Comparison of ENCODE assay signal across 11 cellular contexts in genomic region chr17:38451840-38452529, GRCh38. TPM values are rescaled to one million over a fixed set of nuclear protein-coding genes. Genes with fewer than 3 reads are reported as not detected.
A peak's percentile ranks its signal among the peaks of the same experiment; 100 is the strongest.
DNase-seq lines count a peak whose midpoint lies in the region; ATAC-seq and TF ChIP-seq lines count a peak whose summit lies in the region.
"Had no signal": no experiment of that assay in that cellular context is flagged by ENCODE, and none has a peak within 500 bp of the region (broad histone marks: within the 10 kb centered on the region; RNA-seq: fewer than 3 reads in every experiment).

No MANE protein-coding gene starts in this region.

- DNase-seq in natural killer cell (no peak), dorsolateral prefrontal cortex (peak in 1 of 10 donors; percentile 73), mesenchymal stem cell (peak; percentile 94), BE2C (no peak), Ammon's horn (ENCODE audit: low spot score) (no peak)
- no peak for DNase-seq in natural killer cell treated with Interleukin-12 subunit alpha and Interleukin-12 subunit beta and Interleukin-15 and Interleukin-18, amount 100 ng/mL, for 72 hours (ENCODE audit: low spot score)
- DNase-seq in activated CD4-positive, CD25-positive, alpha-beta regulatory T cell (lab: John Stamatoyannopoulos, UW): no peak
- DNase-seq: activated naive CD8-positive, alpha-beta T cell treated with anti-CD3 and anti-CD28 coated beads, Interleukin-2, amount 10 ng/mL, durations not matched to agents 7 days and 5 days; CD4-positive, alpha-beta memory T cell had no signal

- no peaks in the 10 kb centered on the region for H3K79me1 ChIP-seq in mesenchymal stem cell (replicated peaks; ENCODE audit: low read length, poor library complexity, severe bottlenecking)

- peak overlapping the region; percentile 60 for H3K4me2 ChIP-seq in mesenchymal stem cell (ENCODE audit: low read length, poor library complexity, severe bottlenecking)

- peak overlapping the region; percentile 93 for H4K91ac ChIP-seq in mesenchymal stem cell (ENCODE audit: low read length)

- no peak overlapping the region for H2AFZ ChIP-seq in mesenchymal stem cell (ENCODE audit: low read depth, low read length)

- peaks cover 76% of the 10 kb centered on the region for H3K4me1 ChIP-seq in mesenchymal stem cell (ENCODE audit: control insufficient read depth, insufficient read depth, low read depth, low read length)
- peaks cover 15% of the 10 kb centered on the region for H3K4me1 ChIP-seq in BE2C

- TF ChIP-seq CTCF in natural killer cell (IDR thresholded peaks at IDR 0.05) (no peak), dorsolateral prefrontal cortex (IDR thresholded peaks at IDR 0.05 in 54 of 56, conservative IDR thresholded peaks at IDR 0.05 in 2 of 56; ENCODE audit: low read depth in 1 of 56, partially characterized antibody in 56 of 56) (no peak), BE2C (IDR thresholded peaks at IDR 0.05; ENCODE audit: low read depth, low read length) (no peak)

- peak overlapping the region; percentile 41 for H3K9ac ChIP-seq in mesenchymal stem cell (ENCODE audit: low read length)

- peak overlapping the region; percentile 50 to 99 for H2BK12ac ChIP-seq in mesenchymal stem cell (ENCODE audit: low read length in 2 of 2)

- H3K9me3 ChIP-seq in mesenchymal stem cell (ENCODE audit: control insufficient read depth, low read length) (no peaks in the 10 kb centered on the region), BE2C (no peaks in the 10 kb centered on the region)

- H4K8ac ChIP-seq in mesenchymal stem cell (ENCODE audit: low read length): peak overlapping the region; percentile 94

- H2BK15ac ChIP-seq in mesenchymal stem cell (ENCODE audit: low read depth, poor library complexity, severe bottlenecking): peak overlapping the region; percentile 52

- peak overlapping the region in 1 of 2 experiments; percentile 86 for H3K14ac ChIP-seq in mesenchymal stem cell (ENCODE audit: low read length in 2 of 2)

- peaks cover 0 to 2% (median 0%) of the 10 kb centered on the region in 45 donors for H3K27me3 ChIP-seq in dorsolateral prefrontal cortex
- H3K27me3 ChIP-seq in mesenchymal stem cell (ENCODE audit: control insufficient read depth in 1 of 2, insufficient read depth in 1 of 2, low read length in 2 of 2): no peaks in the 10 kb centered on the region
- H3K27me3 ChIP-seq in BE2C: peaks cover 5% of the 10 kb centered on the region; the same call in 1 of the 2 replicates

- H2BK5ac ChIP-seq in mesenchymal stem cell (ENCODE audit: low read depth, low read length, poor library complexity, severe bottlenecking): peak overlapping the region; percentile 87

- H3K36me3 ChIP-seq in mesenchymal stem cell (ENCODE audit: control insufficient read depth in 1 of 2, insufficient read depth in 2 of 2, low read depth in 1 of 2, low read length in 2 of 2) (peaks cover 0 to 6% of the 10 kb centered on the region in 2 experiments), BE2C (no peaks in the 10 kb centered on the region)

- no peak for ATAC-seq in natural killer cell
- no peak for ATAC-seq in natural killer cell treated with Interleukin-12 subunit alpha and Interleukin-12 subunit beta and Interleukin-15 and Interleukin-18, amount 100 ng/mL, for 72 hours
- no peak for ATAC-seq in GM21528 (IDR thresholded peaks at IDR 0.05; ENCODE audit: low FRiP score, unreplicated experiment)

- peak overlapping the region; percentile 66 to 100 for H3K4ac ChIP-seq in mesenchymal stem cell (ENCODE audit: low read depth in 1 of 2, low read length in 2 of 2)

- intact Hi-C loops in natural killer cell (cut with micrococcal nuclease) (no loop called here), dorsolateral prefrontal cortex (cut with DNase I) (no loop called here)

- H3K27me3 Mint-ChIP-seq in natural killer cell (ENCODE audit: low read depth in 2 of 2): peaks cover 30 to 34% of the 10 kb centered on the region in 2 donors
- peaks cover 23 to 32% of the 10 kb centered on the region in 2 donors for H3K27me3 Mint-ChIP-seq in natural killer cell treated with Interleukin-12 subunit alpha and Interleukin-12 subunit beta and Interleukin-15 and Interleukin-18, amount 100 ng/mL, for 72 hours

- peak overlapping the region in 1 of 2 experiments; percentile 94 for H3K23ac ChIP-seq in mesenchymal stem cell (ENCODE audit: low read length in 2 of 2)

- H2AK5ac ChIP-seq in mesenchymal stem cell (ENCODE audit: low read length, severe bottlenecking): peak overlapping the region; percentile 92

- no peaks in the 10 kb centered on the region for H3K36me3 Mint-ChIP-seq in natural killer cell
- H3K36me3 Mint-ChIP-seq in natural killer cell treated with Interleukin-12 subunit alpha and Interleukin-12 subunit beta and Interleukin-15 and Interleukin-18, amount 100 ng/mL, for 72 hours: no peaks in the 10 kb centered on the region
- H3K36me3 Mint-ChIP-seq: activated naive CD8-positive, alpha-beta T cell treated with anti-CD3 and anti-CD28 coated beads, Interleukin-2, amount 10 ng/mL, durations not matched to agents 7 days and 5 days; CD4-positive, alpha-beta memory T cell had no signal

- no peaks in the 10 kb centered on the region for H3K9me3 Mint-ChIP-seq in natural killer cell
- H3K9me3 Mint-ChIP-seq in natural killer cell treated with Interleukin-12 subunit alpha and Interleukin-12 subunit beta and Interleukin-15 and Interleukin-18, amount 100 ng/mL, for 72 hours: no peaks in the 10 kb centered on the region
- H3K9me3 Mint-ChIP-seq: activated naive CD8-positive, alpha-beta T cell treated with anti-CD3 and anti-CD28 coated beads, Interleukin-2, amount 10 ng/mL, durations not matched to agents 7 days and 5 days; CD4-positive, alpha-beta memory T cell; stimulated activated naive CD8-positive, alpha-beta T cell treated with anti-CD3 and anti-CD28 coated beads, Interleukin-15, Interleukin-2, amounts not matched to agents 100 ng/mL and 50 ng/mL, for 24 hours had no signal

- peak overlapping the region; percentile 54 to 99 (median 79) for H3K27ac ChIP-seq in dorsolateral prefrontal cortex
- H3K27ac ChIP-seq in mesenchymal stem cell (ENCODE audit: low read length, poor library complexity, severe bottlenecking): peak overlapping the region; percentile 94

- no peak overlapping the region for H3K27ac Mint-ChIP-seq in natural killer cell
- no peak overlapping the region for H3K27ac Mint-ChIP-seq in natural killer cell treated with Interleukin-12 subunit alpha and Interleukin-12 subunit beta and Interleukin-15 and Interleukin-18, amount 100 ng/mL, for 72 hours
- H3K27ac Mint-ChIP-seq: activated naive CD8-positive, alpha-beta T cell treated with anti-CD3 and anti-CD28 coated beads, Interleukin-2, amount 10 ng/mL, durations not matched to agents 7 days and 5 days; CD4-positive, alpha-beta memory T cell; stimulated activated naive CD8-positive, alpha-beta T cell treated with anti-CD3 and anti-CD28 coated beads, Interleukin-15, Interleukin-2, amounts not matched to agents 100 ng/mL and 50 ng/mL, for 24 hours had no signal

- H3K18ac ChIP-seq in mesenchymal stem cell (ENCODE audit: low read depth in 1 of 2, low read length in 2 of 2): peak overlapping the region; percentile 93 to 100

- 3% methylated on average over 13 of the region's 18 CpGs for WGBS in mesenchymal stem cell

- H3K4me1 Mint-ChIP-seq in natural killer cell: peaks cover 10 to 18% of the 10 kb centered on the region in 2 donors
- H3K4me1 Mint-ChIP-seq in natural killer cell treated with Interleukin-12 subunit alpha and Interleukin-12 subunit beta and Interleukin-15 and Interleukin-18, amount 100 ng/mL, for 72 hours (ENCODE audit: low read depth in 2 of 2): peaks cover 11 to 15% of the 10 kb centered on the region in 2 donors

- peak overlapping the region in 32 of 59 donors; percentile 1 to 59 (median 22) for H3K4me3 ChIP-seq in dorsolateral prefrontal cortex
- peak overlapping the region in 1 of 2 experiments; percentile 64 for H3K4me3 ChIP-seq in mesenchymal stem cell (ENCODE audit: insufficient read depth in 1 of 2, low read depth in 1 of 2, low read length in 2 of 2)
- no peak overlapping the region for H3K4me3 ChIP-seq in BE2C (ENCODE audit: low read depth, low read length)

- H2BK120ac ChIP-seq in mesenchymal stem cell (ENCODE audit: low read depth, low read length): peak overlapping the region; percentile 95

- H3K4me3 Mint-ChIP-seq in natural killer cell: peak overlapping the region; percentile 58
- no peak overlapping the region for H3K4me3 Mint-ChIP-seq in natural killer cell treated with Interleukin-12 subunit alpha and Interleukin-12 subunit beta and Interleukin-15 and Interleukin-18, amount 100 ng/mL, for 72 hours
- H3K4me3 Mint-ChIP-seq: stimulated activated naive CD8-positive, alpha-beta T cell treated with anti-CD3 and anti-CD28 coated beads, Interleukin-15, Interleukin-2, amounts not matched to agents 100 ng/mL and 50 ng/mL, for 24 hours had no signal

RNA-seq across cellular contexts. Expression of gene ARHGAP23, which starts 23.7 kb away (rescaled TPM):
- total RNA-seq in natural killer cell (1 to 10 TPM in 2 of 3 donors, under 1 TPM in 1; 0.19 to 1.8 (median 1.7) TPM), dorsolateral prefrontal cortex (100 to 1,000 TPM in 109 of 120 experiments, 10 to 100 TPM in 11; 93.2 to 496 (median 159) TPM)
- 1 to 10 TPM in 1 of 2 donors, under 1 TPM in 1; 0.55 to 2.9 TPM for total RNA-seq in natural killer cell treated with Interleukin-12 subunit alpha and Interleukin-12 subunit beta and Interleukin-15 and Interleukin-18, amount 100 ng/mL, for 72 hours
- 66.7 TPM for polyA plus RNA-seq in mesenchymal stem cell (2013, experiment 1 of 2)
- 60.9 TPM for polyA plus RNA-seq in mesenchymal stem cell (2013, experiment 2 of 2)
- polyA plus RNA-seq in BE2C (2012; ENCODE audit: insufficient read depth, insufficient read length, low read depth): 74.5 TPM
- total RNA-seq: CD4-positive, alpha-beta memory T cell had no signal

Comparison
In these comparisons a context has a peak if more than half of its experiments do, and no peak if none do; other contexts are left out.
1. RNA of gene ARHGAP23, which starts 23.7 kb away (total RNA-seq): 93.2 to 496 TPM in dorsolateral prefrontal cortex; 0.55 to 2.9 TPM in natural killer cell treated with Interleukin-12 subunit alpha and Interleukin-12 subunit beta and Interleukin-15 and Interleukin-18, amount 100 ng/mL, for 72 hours and 0.19 to 1.8 TPM in natural killer cell; every median in the first group is over 10 times any median in the second.